In the genomic region with DNA sequence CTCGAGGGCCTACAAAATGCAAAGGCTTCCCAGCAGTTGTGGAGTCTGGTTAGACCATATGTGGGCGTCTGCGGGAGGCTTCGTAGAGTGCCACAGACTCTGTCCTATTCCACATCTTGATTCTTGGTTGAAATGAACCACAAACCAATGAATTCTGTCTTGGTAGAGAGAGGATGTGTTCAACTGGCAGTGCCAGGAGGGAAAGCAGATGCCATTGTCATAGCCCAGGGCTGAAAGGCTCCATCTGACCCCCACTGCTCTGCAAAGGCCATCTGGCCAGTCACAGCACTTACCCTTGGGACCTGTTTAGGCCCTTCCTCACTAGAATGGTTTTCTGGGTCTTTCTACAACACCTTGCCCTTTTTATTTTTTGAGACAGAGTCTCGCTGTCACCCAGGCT, we compare ENCODE assay signal across 1 cellular context.
TF ChIP-seq lines count a peak whose summit lies in the region.

No MANE protein-coding gene starts in this region.

TF ChIP-seq in HCT116, 20 proteins besides CTCF, POLR2A, EP300 and RAD21:
- TF ChIP-seq, protein P1, sequence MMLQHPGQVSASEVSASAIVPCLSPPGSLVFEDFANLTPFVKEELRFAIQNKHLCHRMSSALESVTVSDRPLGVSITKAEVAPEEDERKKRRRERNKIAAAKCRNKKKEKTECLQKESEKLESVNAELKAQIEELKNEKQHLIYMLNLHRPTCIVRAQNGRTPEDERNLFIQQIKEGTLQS (IDR thresholded peaks at IDR 0.05): no peak
- TF ChIP-seq TCF7L2 (IDR thresholded peaks at IDR 0.05; ENCODE audit: borderline replicate concordance, extremely low read depth, insufficient read depth, insufficient read length) (no peak), CBX3 (IDR thresholded peaks at IDR 0.05; ENCODE audit: low read depth) (no peak), SIN3A (IDR thresholded peaks at IDR 0.05; ENCODE audit: low read depth) (no peak), ZNF274 (IDR thresholded peaks at IDR 0.05; ENCODE audit: low read depth, low read length) (no peak), JUND (IDR thresholded peaks at IDR 0.05) (no peak), EGR1 (IDR thresholded peaks at IDR 0.05; ENCODE audit: low read depth) (no peak), ZFX (IDR thresholded peaks at IDR 0.05) (no peak), SP1 (IDR thresholded peaks at IDR 0.05; ENCODE audit: low read depth) (no peak)
